ENCODE assay signal across 1 cellular context in genomic region chr3:113556556-113557335, GRCh38.
A peak's percentile ranks its signal among the peaks of the same experiment; 100 is the strongest.
TF ChIP-seq lines count a peak whose summit lies in the region.

No MANE protein-coding gene starts in this region.

TF ChIP-seq in HepG2, 621 proteins besides CTCF, POLR2A, EP300 and RAD21:
- TF ChIP-seq CREB1 (IDR thresholded peaks at IDR 0.05) (no peak), CREB1 (CRISPR knock-in tag; IDR thresholded peaks at IDR 0.05) (0 out of 2 replicates have a peak, but pooled peaks have one; percentile 7), TAF15 (IDR thresholded peaks at IDR 0.05; ENCODE audit: low read depth, low read length, poor library complexity, severe bottlenecking) (no peak), ZBTB1 (CRISPR knock-in tag; IDR thresholded peaks at IDR 0.05; ENCODE audit: borderline replicate concordance) (no peak), RFX5 (IDR thresholded peaks at IDR 0.05; ENCODE audit: low read depth, low read length) (peak; percentile 80), PBX3 (CRISPR knock-in tag; IDR thresholded peaks at IDR 0.05; ENCODE audit: borderline replicate concordance) (no peak)
TF ChIP-seq in HepG2: peak in this region for 2.
